9 cellular contexts compared by ENCODE assay signal in the genomic region with DNA sequence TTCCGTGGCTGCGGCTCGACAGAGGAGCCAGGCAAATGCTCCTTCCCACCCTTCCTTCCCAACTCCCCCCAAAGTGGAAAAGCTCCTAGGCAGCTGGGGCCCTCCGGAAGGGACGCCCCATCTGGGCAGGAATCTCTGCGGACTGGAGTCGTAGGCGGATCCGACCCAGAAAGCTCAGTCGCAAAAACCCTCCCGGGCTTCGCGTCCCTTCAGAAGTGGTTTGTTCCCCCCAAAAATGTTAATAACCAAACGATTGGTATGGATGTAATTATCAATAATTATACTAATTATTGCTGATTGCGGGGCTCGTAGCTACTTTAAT. TPM values are rescaled to one million over a fixed set of nuclear protein-coding genes. Genes with fewer than 3 reads are reported as not detected.
DNase-seq lines count a peak whose midpoint lies in the region; ATAC-seq, FAIRE-seq and TF ChIP-seq lines count a peak whose summit lies in the region.
"Had no signal": no experiment of that assay in that cellular context is flagged by ENCODE, and none has a peak within 500 bp of the region (broad histone marks: within the 10 kb centered on the region; RNA-seq: fewer than 3 reads in every experiment).

No MANE protein-coding gene starts in this region.

- H3K36me3 ChIP-seq in astrocyte (ENCODE audit: insufficient read depth, low read length) (no peaks in the 10 kb centered on the region), right lobe of liver (no peaks in the 10 kb centered on the region)

- DNase-seq in activated naive CD4-positive, alpha-beta T cell (lab: John Stamatoyannopoulos, UW), result no peak
- DNase-seq in astrocyte (ENCODE audit: low read depth) (no peak), right lobe of liver (no peak), type B pancreatic cell (ENCODE audit: extremely low spot score, unreplicated experiment) (no peak), GM12891 (ENCODE audit: insufficient read length, low spot score) (no peak), NCI-H1417 treated with DMSO at 0.1 percent for 48 hours (lab: John Stamatoyannopoulos, UW) (no peak), SHP77 treated with DMSO at 0.1 percent for 48 hours (lab: John Stamatoyannopoulos, UW) (no peak)

- H3K4me3 ChIP-seq in astrocyte (ENCODE audit: insufficient read depth, low read depth, low read length) (peak overlapping the region; percentile 21), right lobe of liver (peak overlapping the region; percentile 22 to 29 (median 28))

- peaks cover 47% of the 10 kb centered on the region for H3K4me1 Mint-ChIP-seq in activated naive CD4-positive, alpha-beta T cell treated with anti-CD3 and anti-CD28 coated beads, Interleukin-2, amount 50 U/mL, for 24 hours
- H3K4me1 Mint-ChIP-seq in astrocyte (ENCODE audit: low read depth, unreplicated experiment), result peaks cover 2% of the 10 kb centered on the region
- H3K4me1 Mint-ChIP-seq in type B pancreatic cell (ENCODE audit: unreplicated experiment), result peaks cover 32% of the 10 kb centered on the region

- H3K79me2 ChIP-seq in astrocyte (ENCODE audit: insufficient read depth, low read length), result no peaks in the 10 kb centered on the region

- H3K4me1 ChIP-seq in astrocyte (ENCODE audit: insufficient read depth, low read length) (peaks cover 33% of the 10 kb centered on the region), right lobe of liver (peaks cover 0 to 50% (median 25%) of the 10 kb centered on the region in 4 donors)

- H3K4me2 ChIP-seq in astrocyte (ENCODE audit: low read length), result peak overlapping the region; percentile 82

- no peaks in the 10 kb centered on the region for H3K9me3 Mint-ChIP-seq in activated naive CD4-positive, alpha-beta T cell treated with anti-CD3 and anti-CD28 coated beads, Interleukin-2, amount 50 U/mL, for 24 hours
- H3K9me3 Mint-ChIP-seq in astrocyte (ENCODE audit: unreplicated experiment), result peaks cover 3% of the 10 kb centered on the region
- no peaks in the 10 kb centered on the region for H3K9me3 Mint-ChIP-seq in type B pancreatic cell

- FAIRE-seq in astrocyte (lab: Jason Lieb, UNC), result no peak
- no peak for FAIRE-seq in GM12891 (lab: Jason Lieb, UNC)

- ATAC-seq in right lobe of liver, result no peak

- H2AFZ ChIP-seq in astrocyte (ENCODE audit: low read depth, low read length), result peak overlapping the region; percentile 61

- peaks cover 32% of the 10 kb centered on the region for H3K27me3 Mint-ChIP-seq in activated naive CD4-positive, alpha-beta T cell treated with anti-CD3 and anti-CD28 coated beads, Interleukin-2, amount 50 U/mL, for 24 hours
- H3K27me3 Mint-ChIP-seq in astrocyte (ENCODE audit: low read depth, unreplicated experiment), result peaks cover 58% of the 10 kb centered on the region
- peaks cover 75% of the 10 kb centered on the region for H3K27me3 Mint-ChIP-seq in type B pancreatic cell

- H3K4me3 Mint-ChIP-seq in activated naive CD4-positive, alpha-beta T cell treated with anti-CD3 and anti-CD28 coated beads, Interleukin-2, amount 50 U/mL, for 24 hours, result peak overlapping the region; percentile 78
- H3K4me3 Mint-ChIP-seq in astrocyte (ENCODE audit: unreplicated experiment), result no peak overlapping the region
- peak overlapping the region; percentile 86 for H3K4me3 Mint-ChIP-seq in type B pancreatic cell

- peak overlapping the region; percentile 15 for H3K9ac ChIP-seq in astrocyte (ENCODE audit: low read length)

- H3K9me3 ChIP-seq in astrocyte (ENCODE audit: insufficient read depth, low read depth, low read length) (no peaks in the 10 kb centered on the region), right lobe of liver (no peaks in the 10 kb centered on the region)

- WGBS in right lobe of liver (ENCODE audit: insufficient coverage, low coverage, low lambda C conversion rate, missing lambda C conversion rate), result 12% methylated on average over 11 of the region's 16 CpGs

- no peak for TF ChIP-seq POLR2A in right lobe of liver (IDR thresholded peaks at IDR 0.05)
- TF ChIP-seq POLR2A in GM12891 (IDR thresholded peaks at IDR 0.05; ENCODE audit: low read depth, low read length), result no peak

- intact Hi-C loops in right lobe of liver (cut with DNase I), result loop anchor here in 1 of 2 donors (10.0 kb wide), 2 partner anchors 331 to 371 kb away; no protein-coding TSS in a partner anchor

- H3K27me3 ChIP-seq in astrocyte (ENCODE audit: insufficient read depth, low read length), result peaks cover 70% of the 10 kb centered on the region
- peaks cover 0 to 34% of the 10 kb centered on the region in 2 donors for H3K27me3 ChIP-seq in right lobe of liver

- H3K27ac ChIP-seq in astrocyte (ENCODE audit: low read depth, low read length), result no peak overlapping the region
- H3K27ac ChIP-seq in right lobe of liver, result no peak overlapping the region
- H3K27ac ChIP-seq: HL-60 had no signal

- H3K27ac Mint-ChIP-seq in activated naive CD4-positive, alpha-beta T cell treated with anti-CD3 and anti-CD28 coated beads, Interleukin-2, amount 50 U/mL, for 24 hours, result no peak overlapping the region
- H3K27ac Mint-ChIP-seq in astrocyte (ENCODE audit: unreplicated experiment) (no peak overlapping the region), type B pancreatic cell (no peak overlapping the region)

- H4K20me1 ChIP-seq in astrocyte (ENCODE audit: insufficient read depth, low read length), result no peaks in the 10 kb centered on the region

- no peaks in the 10 kb centered on the region for H3K36me3 Mint-ChIP-seq in activated naive CD4-positive, alpha-beta T cell treated with anti-CD3 and anti-CD28 coated beads, Interleukin-2, amount 50 U/mL, for 24 hours
- H3K36me3 Mint-ChIP-seq in astrocyte (ENCODE audit: low read depth, unreplicated experiment) (no peaks in the 10 kb centered on the region), type B pancreatic cell (peaks cover 3% of the 10 kb centered on the region)

- TF ChIP-seq CTCF in astrocyte (IDR thresholded peaks at IDR 0.05; ENCODE audit: insufficient read depth, low read depth, low read length), result no peak
- TF ChIP-seq CTCF in right lobe of liver (IDR thresholded peaks at IDR 0.05), result no peak
- TF ChIP-seq CTCF in type B pancreatic cell (conservative IDR thresholded peaks at IDR 0.05), result no peak

TF ChIP-seq in GM12891, 5 proteins besides CTCF, POLR2A, EP300 and RAD21:
- TF ChIP-seq TAF1 (IDR thresholded peaks at IDR 0.05; ENCODE audit: low read depth, low read length) (no peak), POU2F2 (IDR thresholded peaks at IDR 0.05; ENCODE audit: low read depth, low read length) (no peak), SPI1 (IDR thresholded peaks at IDR 0.05; ENCODE audit: low read depth, low read length) (no peak), POLR2AphosphoS5 (IDR thresholded peaks at IDR 0.05; ENCODE audit: low read depth, low read length) (no peak), PAX5 (IDR thresholded peaks at IDR 0.05; ENCODE audit: insufficient read depth, low read length, severe bottlenecking) (no peak)

RNA-seq across cellular contexts. Expression of gene RNU6-1, which starts 3.8 kb away (rescaled TPM):
- not detected in 2 replicates for total RNA-seq in astrocyte
- total RNA-seq in right lobe of liver, result not detected
- total RNA-seq in type B pancreatic cell (ENCODE audit: low replicate concordance), result not detected in 2 replicates
- not detected for polyA plus RNA-seq in GM12891 (2012; ENCODE audit: low read depth, missing spikeins)

RNA-seq across cellular contexts. Expression of gene SKOR1, which starts 10.8 kb away (rescaled TPM):
- total RNA-seq in astrocyte, result not detected in 2 replicates
- under 1 TPM in 5 of 6 experiments, not detected in 1; 0.05 to 0.21 (median 0.09) TPM for total RNA-seq in right lobe of liver
- total RNA-seq in type B pancreatic cell (ENCODE audit: low replicate concordance), result 0.29 and 0.65 TPM in 2 replicates
- 0.05 TPM for polyA plus RNA-seq in GM12891 (2012; ENCODE audit: low read depth, missing spikeins)
